Comparison of ENCODE assay signal across 8 cellular contexts in genomic region chr4:98446499-98447375, GRCh38.
DNase-seq lines count a peak whose midpoint lies in the region; ATAC-seq and TF ChIP-seq lines count a peak whose summit lies in the region.

No MANE protein-coding gene starts in this region.

- no peaks in the 10 kb centered on the region for H3K36me3 ChIP-seq in H7 (replicated peaks; ENCODE audit: control insufficient read depth, insufficient read depth, low read length)

- H3K4me3 ChIP-seq in epithelial cell of esophagus (ENCODE audit: low read length) = no peak overlapping the region
- no peak overlapping the region for H3K4me3 ChIP-seq in H7 (ENCODE audit: insufficient read depth, low read depth, low read length)

- DNase-seq in SIG-M5 treated with dmso at 0.1 percent for 504 hours (lab: John Stamatoyannopoulos, UW; ENCODE audit: unreplicated experiment) = peak; percentile 13
- no peak for DNase-seq in SIG-M5 (lab: John Stamatoyannopoulos, UW)
- peak; percentile 49 to 56 for DNase-seq in activated CD4-positive, alpha-beta T cell treated with anti-CD3 and anti-CD28 coated beads for 4 hours
- peak; percentile 88 for DNase-seq in epithelial cell of esophagus (ENCODE audit: low read depth)
- DNase-seq in stimulated activated CD4-positive, alpha-beta T cell treated with anti-CD3 and anti-CD28 coated beads, Interleukin-2, amount 100 ng/mL, for 4 hours (ENCODE audit: low read depth) = peak; percentile 33
- no peak for DNase-seq in NCI-H345 treated with DMSO at 0.1 percent for 48 hours (lab: John Stamatoyannopoulos, UW; ENCODE audit: unreplicated experiment)
- DNase-seq in H7 = no peak

- ATAC-seq in HG03457 (IDR thresholded peaks at IDR 0.05; ENCODE audit: unreplicated experiment) = peak; percentile 56

- TF ChIP-seq CTCF in epithelial cell of esophagus (IDR thresholded peaks at IDR 0.05; ENCODE audit: insufficient read depth, low read depth, low read length, missing control alignments) = no peak

- H3K27me3 ChIP-seq in H7 (ENCODE audit: control insufficient read depth, insufficient read depth, low read length) = no peaks in the 10 kb centered on the region

Comparison
In these comparisons a context has a peak if more than half of its experiments do, and no peak if none do; other contexts are left out.
1. DNase-seq: peak in SIG-M5 treated with dmso at 0.1 percent for 504 hours (single experiment), activated CD4-positive, alpha-beta T cell treated with anti-CD3 and anti-CD28 coated beads for 4 hours (2 of 2), epithelial cell of esophagus (single experiment) and stimulated activated CD4-positive, alpha-beta T cell treated with anti-CD3 and anti-CD28 coated beads, Interleukin-2, amount 100 ng/mL, for 4 hours (single experiment); none in SIG-M5 (single experiment), NCI-H345 treated with DMSO at 0.1 percent for 48 hours (single experiment) and H7 (single experiment).